In genomic region chr4:146915132-146915531, GRCh38 we compare ENCODE assay signal across 31 cellular contexts. TPM values are rescaled to one million over a fixed set of nuclear protein-coding genes. Genes with fewer than 3 reads are reported as not detected.
"Had no signal": no experiment of that assay in that cellular context is flagged by ENCODE, and none has a peak within 500 bp of the region (broad histone marks: within the 10 kb centered on the region; RNA-seq: fewer than 3 reads in every experiment).

No MANE protein-coding gene starts in this region.

- H3K9me3 Mint-ChIP-seq: dendritic cell treated with granulocyte-macrophage colony-stimulating factor and Interleukin-4, amounts not matched to agents 40 ng/mL and 50 ng/mL, for 4 days; effector memory CD8-positive, alpha-beta T cell; endodermal cell; mesothelial cell of epicardium; naive B cell had no signal

- FAIRE-seq: endometrium, keratinocyte had no signal

- DNase-seq: colonic mucosa; cortex of kidney; effector CD8-positive, alpha-beta T cell; effector memory CD8-positive, alpha-beta T cell; endodermal cell; erythroblast; esophagus squamous epithelium; foreskin fibroblast; foreskin melanocyte; gastrocnemius medialis; glutamatergic neuron; head of caudate nucleus; heart right ventricle; hippocampal formation; left cardiac atrium; left lung; left ventricle myocardium superior; lower lobe of right lung; mesenchymal stem cell; mucosa of descending colon; naive B cell had no signal

- H3K4me3 Mint-ChIP-seq: dendritic cell treated with granulocyte-macrophage colony-stimulating factor and Interleukin-4, amounts not matched to agents 40 ng/mL and 50 ng/mL, for 4 days; effector memory CD8-positive, alpha-beta T cell; endodermal cell; mesothelial cell of epicardium; naive B cell had no signal

- H3K36me3 Mint-ChIP-seq: mesothelial cell of epicardium, naive B cell had no signal

- H3K9me3 ChIP-seq: colonic mucosa, esophagus squamous epithelium, gastrocnemius medialis, heart right ventricle, left lung, lower lobe of right lung, mucosa of descending colon had no signal

- H3K27ac ChIP-seq: colonic mucosa, epithelial cell of prostate, esophagus squamous epithelium, gastrocnemius medialis, heart right ventricle, left lung, lower lobe of right lung had no signal

- H3K4me1 ChIP-seq: colonic mucosa, esophagus squamous epithelium, gastrocnemius medialis, heart right ventricle, left lung, lower lobe of right lung had no signal

- H3K36me3 ChIP-seq: colonic mucosa, esophagus squamous epithelium, gastrocnemius medialis, heart right ventricle, left lung, lower lobe of right lung had no signal

- H3K4me1 Mint-ChIP-seq: mesothelial cell of epicardium, naive B cell had no signal

- H3K27me3 ChIP-seq: colonic mucosa, gastrocnemius medialis had no signal

- ATAC-seq: effector memory CD8-positive, alpha-beta T cell; esophagus mucosa; gastrocnemius medialis; heart right ventricle; left cardiac atrium; left lung; left ventricle myocardium superior; lower lobe of right lung; mucosa of descending colon had no signal

- H3K4me3 ChIP-seq: colonic mucosa, esophagus squamous epithelium, gastrocnemius medialis, heart right ventricle, left lung, lower lobe of right lung, mucosa of descending colon had no signal

- H3K27ac Mint-ChIP-seq: dendritic cell treated with granulocyte-macrophage colony-stimulating factor and Interleukin-4, amounts not matched to agents 40 ng/mL and 50 ng/mL, for 4 days; endodermal cell; mesothelial cell of epicardium; naive B cell had no signal

RNA-seq across cellular contexts. Expression of gene TTC29, which starts 30.5 kb away (rescaled TPM):
- total RNA-seq: colonic mucosa, dermis microvascular lymphatic vessel endothelial cell, esophagus mucosa, esophagus squamous epithelium, gastrocnemius medialis, left ventricle myocardium superior, lung microvascular endothelial cell, mesenteric fat pad, mucosa of descending colon, myocyte had no signal
- polyA plus RNA-seq: heart right ventricle, keratinocyte had no signal
